11 cellular contexts compared by ENCODE assay signal in the genomic region with DNA sequence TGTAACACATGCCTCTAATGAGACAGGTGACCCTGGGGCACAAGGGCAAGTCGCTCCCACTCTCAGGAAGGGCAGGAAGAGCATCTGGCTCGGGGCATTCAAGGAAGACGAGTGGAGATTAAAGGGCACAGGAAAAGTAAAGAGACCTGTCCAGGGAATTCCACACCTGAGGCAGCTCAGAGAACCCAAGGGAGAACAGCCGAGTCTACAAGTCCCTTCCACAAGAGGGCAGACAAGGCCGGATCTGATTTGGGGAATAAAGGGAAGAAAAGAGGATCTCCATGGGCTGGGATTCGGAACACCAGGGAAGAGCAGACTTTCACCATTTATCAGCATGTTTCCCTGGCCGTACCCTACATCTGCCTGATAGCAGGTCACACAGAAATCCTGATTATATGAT. TPM values are rescaled to one million over a fixed set of nuclear protein-coding genes. Genes with fewer than 3 reads are reported as not detected.
DNase-seq lines count a peak whose midpoint lies in the region; ATAC-seq and TF ChIP-seq lines count a peak whose summit lies in the region.
"Had no signal": no experiment of that assay in that cellular context is flagged by ENCODE, and none has a peak within 500 bp of the region (broad histone marks: within the 10 kb centered on the region; RNA-seq: fewer than 3 reads in every experiment).

No MANE protein-coding gene starts in this region.

- H2AFZ ChIP-seq in SK-N-SH (ENCODE audit: low read depth) = no peak overlapping the region

- no peaks in the 10 kb centered on the region for H3K79me2 ChIP-seq in SK-N-SH (ENCODE audit: insufficient read depth)

- no peak for TF ChIP-seq EP300 in SK-N-SH (IDR thresholded peaks at IDR 0.05; ENCODE audit: borderline replicate concordance in 1 of 2, low read depth in 1 of 2, low read length in 1 of 2)

- CTCF ChIA-PET in activated naive CD4-positive, alpha-beta T cell treated with anti-CD3 and anti-CD28 coated beads, Interleukin-2, amount 10 ng/mL, durations not matched to agents 7 days and 5 days (lab: Charles Lee) = interaction anchor here (0.9 to 9.8 kb wide), 16 partner anchors 11 to 559 kb away, joined by 3 to 264 read pairs (median 4); a partner anchor contains a TSS
- CTCF ChIA-PET in SK-N-SH (lab: Yijun Ruan, JAX) = interaction anchor here (0.6 to 13.3 kb wide), 31 partner anchors 10 to 554 kb away, joined by 3 to 441 read pairs (median 6); a partner anchor contains a TSS

- DNase-seq in activated naive CD4-positive, alpha-beta T cell treated with anti-CD3 and anti-CD28 coated beads, Interleukin-2, amount 10 ng/mL, durations not matched to agents 7 days and 5 days = no peak
- no peak for DNase-seq in SK-N-SH
- no peak for DNase-seq in fibroblast of the aortic adventitia (ENCODE audit: low read depth)
- DNase-seq in upper lobe of right lung = no peak
- DNase-seq in glutamatergic neuron = no peak
- DNase-seq: activated B cell treated with CpG ODN at 0.5 μM for 24 hours; activated effector memory CD4-positive, alpha-beta T cell treated with Interleukin-2 at 50 U/mL for 16 hours; upper lobe of left lung had no signal

- peak; percentile 47 for TF ChIP-seq CTCF in SK-N-SH (IDR thresholded peaks at IDR 0.05)
- TF ChIP-seq CTCF in fibroblast of the aortic adventitia (IDR thresholded peaks at IDR 0.05; ENCODE audit: insufficient read depth, low read length) = peak; percentile 46
- TF ChIP-seq CTCF in upper lobe of right lung (IDR thresholded peaks at IDR 0.05) = peak; percentile 32
- no peak for TF ChIP-seq CTCF in glutamatergic neuron (IDR thresholded peaks at IDR 0.05; ENCODE audit: partially characterized antibody, unreplicated experiment)

- H3K27me3 Mint-ChIP-seq in activated naive CD4-positive, alpha-beta T cell treated with anti-CD3 and anti-CD28 coated beads, Interleukin-2, amount 50 U/mL, for 24 hours = no peaks in the 10 kb centered on the region
- no peaks in the 10 kb centered on the region for H3K27me3 Mint-ChIP-seq in activated naive CD4-positive, alpha-beta T cell treated with anti-CD3 and anti-CD28 coated beads, Interleukin-2, amount 10 ng/mL, durations not matched to agents 7 days and 5 days
- H3K27me3 Mint-ChIP-seq in stimulated activated memory B cell treated with anti-CD40 and anti-IgM and Interleukin-4, amounts not matched to agents 10 μg/mL and 1 μg/mL and 100 μg/mL, for 72 hours = no peaks in the 10 kb centered on the region
- H3K27me3 Mint-ChIP-seq in glutamatergic neuron (ENCODE audit: unreplicated experiment) = peaks cover 4% of the 10 kb centered on the region
- H3K27me3 Mint-ChIP-seq: activated B cell treated with CpG ODN at 0.5 μM for 24 hours had no signal

- peak; percentile 25 for TF ChIP-seq RAD21 in SK-N-SH (IDR thresholded peaks at IDR 0.05; ENCODE audit: low read length)

- H3K9me3 ChIP-seq in SK-N-SH (no peaks in the 10 kb centered on the region), upper lobe of right lung (no peaks in the 10 kb centered on the region)
- H3K9me3 ChIP-seq: upper lobe of left lung had no signal

- POLR2A ChIA-PET in SK-N-SH (lab: Yijun Ruan, JAX) = no interaction called here

- peaks cover 15% of the 10 kb centered on the region for H3K36me3 Mint-ChIP-seq in activated naive CD4-positive, alpha-beta T cell treated with anti-CD3 and anti-CD28 coated beads, Interleukin-2, amount 50 U/mL, for 24 hours
- H3K36me3 Mint-ChIP-seq in activated naive CD4-positive, alpha-beta T cell treated with anti-CD3 and anti-CD28 coated beads, Interleukin-2, amount 10 ng/mL, durations not matched to agents 7 days and 5 days = peaks cover 49% of the 10 kb centered on the region
- peaks cover 88% of the 10 kb centered on the region for H3K36me3 Mint-ChIP-seq in stimulated activated memory B cell treated with anti-CD40 and anti-IgM and Interleukin-4, amounts not matched to agents 10 μg/mL and 1 μg/mL and 100 μg/mL, for 72 hours
- H3K36me3 Mint-ChIP-seq in glutamatergic neuron (ENCODE audit: unreplicated experiment) = no peaks in the 10 kb centered on the region

- H3K27me3 ChIP-seq in SK-N-SH (ENCODE audit: insufficient read depth) (no peaks in the 10 kb centered on the region), upper lobe of right lung (no peaks in the 10 kb centered on the region)
- H3K27me3 ChIP-seq: upper lobe of left lung had no signal

- intact Hi-C loops in upper lobe of right lung (cut with DNase I) = no loop called here

- peak overlapping the region; percentile 20 for H3K27ac Mint-ChIP-seq in activated naive CD4-positive, alpha-beta T cell treated with anti-CD3 and anti-CD28 coated beads, Interleukin-2, amount 50 U/mL, for 24 hours
- no peak overlapping the region for H3K27ac Mint-ChIP-seq in activated naive CD4-positive, alpha-beta T cell treated with anti-CD3 and anti-CD28 coated beads, Interleukin-2, amount 10 ng/mL, durations not matched to agents 7 days and 5 days
- H3K27ac Mint-ChIP-seq in stimulated activated memory B cell treated with anti-CD40 and anti-IgM and Interleukin-4, amounts not matched to agents 10 μg/mL and 1 μg/mL and 100 μg/mL, for 72 hours = no peak overlapping the region
- no peak overlapping the region for H3K27ac Mint-ChIP-seq in glutamatergic neuron (ENCODE audit: unreplicated experiment)

- H3K9me3 Mint-ChIP-seq in activated naive CD4-positive, alpha-beta T cell treated with anti-CD3 and anti-CD28 coated beads, Interleukin-2, amount 50 U/mL, for 24 hours = no peaks in the 10 kb centered on the region
- H3K9me3 Mint-ChIP-seq in activated naive CD4-positive, alpha-beta T cell treated with anti-CD3 and anti-CD28 coated beads, Interleukin-2, amount 10 ng/mL, durations not matched to agents 7 days and 5 days = no peaks in the 10 kb centered on the region
- H3K9me3 Mint-ChIP-seq in stimulated activated memory B cell treated with anti-CD40 and anti-IgM and Interleukin-4, amounts not matched to agents 10 μg/mL and 1 μg/mL and 100 μg/mL, for 72 hours = no peaks in the 10 kb centered on the region
- H3K9me3 Mint-ChIP-seq in glutamatergic neuron (ENCODE audit: unreplicated experiment) = peaks cover 4% of the 10 kb centered on the region
- H3K9me3 Mint-ChIP-seq: activated B cell treated with CpG ODN at 0.5 μM for 24 hours had no signal

- H3K27ac ChIP-seq in SK-N-SH (ENCODE audit: low read depth in 2 of 2, low read length in 1 of 2) = no peak overlapping the region
- H3K27ac ChIP-seq in upper lobe of right lung = no peak overlapping the region

- H3K4me3 ChIP-seq in SK-N-SH (ENCODE audit: low read depth in 2 of 2, low read length in 1 of 2) (no peak overlapping the region), fibroblast of the aortic adventitia (ENCODE audit: low read depth, low read length) (no peak overlapping the region), upper lobe of right lung (no peak overlapping the region)
- H3K4me3 ChIP-seq: upper lobe of left lung had no signal

- no peak overlapping the region for H3K9ac ChIP-seq in SK-N-SH

- ATAC-seq in upper lobe of right lung (no peak), GM21367 (IDR thresholded peaks at IDR 0.05; ENCODE audit: unreplicated experiment) (no peak)
- no peak for ATAC-seq in stimulated activated memory B cell treated with anti-CD40 and anti-IgM and Interleukin-4, amounts not matched to agents 10 μg/mL and 1 μg/mL and 100 μg/mL, for 72 hours

- H3K4me2 ChIP-seq in SK-N-SH = no peak overlapping the region

- H3K9me2 ChIP-seq in SK-N-SH = no peaks in the 10 kb centered on the region

- no peaks in the 10 kb centered on the region for H3F3A ChIP-seq in SK-N-SH (replicated peaks; ENCODE audit: insufficient read depth)

- H3K36me3 ChIP-seq in SK-N-SH (replicated peaks in 1 of 2; ENCODE audit: control insufficient read depth in 1 of 2, insufficient read depth in 2 of 2, low read length in 1 of 2) = peaks cover 17 to 43% of the 10 kb centered on the region in 2 experiments
- peaks cover 91% of the 10 kb centered on the region for H3K36me3 ChIP-seq in upper lobe of right lung

- WGBS in SK-N-SH (ENCODE audit: low lambda C conversion rate) = 74% methylated on average over 7 of the region's 7 CpGs

- H3K4me1 ChIP-seq in SK-N-SH (ENCODE audit: control insufficient read depth in 1 of 2, insufficient read depth in 2 of 2, low read depth in 1 of 2, low read length in 1 of 2) = no peaks in the 10 kb centered on the region
- peaks cover 8% of the 10 kb centered on the region for H3K4me1 ChIP-seq in upper lobe of right lung

- no peaks in the 10 kb centered on the region for H4K20me1 ChIP-seq in SK-N-SH (ENCODE audit: insufficient read depth)

- H3K4me3 Mint-ChIP-seq in activated naive CD4-positive, alpha-beta T cell treated with anti-CD3 and anti-CD28 coated beads, Interleukin-2, amount 50 U/mL, for 24 hours = no peak overlapping the region
- no peak overlapping the region for H3K4me3 Mint-ChIP-seq in activated naive CD4-positive, alpha-beta T cell treated with anti-CD3 and anti-CD28 coated beads, Interleukin-2, amount 10 ng/mL, durations not matched to agents 7 days and 5 days
- H3K4me3 Mint-ChIP-seq in stimulated activated memory B cell treated with anti-CD40 and anti-IgM and Interleukin-4, amounts not matched to agents 10 μg/mL and 1 μg/mL and 100 μg/mL, for 72 hours = no peak overlapping the region
- no peak overlapping the region for H3K4me3 Mint-ChIP-seq in glutamatergic neuron (ENCODE audit: unreplicated experiment)
- H3K4me3 Mint-ChIP-seq: activated B cell treated with CpG ODN at 0.5 μM for 24 hours had no signal

- no peaks in the 10 kb centered on the region for H3K4me1 Mint-ChIP-seq in activated naive CD4-positive, alpha-beta T cell treated with anti-CD3 and anti-CD28 coated beads, Interleukin-2, amount 50 U/mL, for 24 hours
- H3K4me1 Mint-ChIP-seq in activated naive CD4-positive, alpha-beta T cell treated with anti-CD3 and anti-CD28 coated beads, Interleukin-2, amount 10 ng/mL, durations not matched to agents 7 days and 5 days = peaks cover 7% of the 10 kb centered on the region
- peaks cover 38% of the 10 kb centered on the region for H3K4me1 Mint-ChIP-seq in stimulated activated memory B cell treated with anti-CD40 and anti-IgM and Interleukin-4, amounts not matched to agents 10 μg/mL and 1 μg/mL and 100 μg/mL, for 72 hours
- H3K4me1 Mint-ChIP-seq in glutamatergic neuron (ENCODE audit: low read depth, unreplicated experiment) = no peaks in the 10 kb centered on the region

TF ChIP-seq in SK-N-SH, 30 proteins besides CTCF, POLR2A, EP300 and RAD21 (continues in another document):
- TF ChIP-seq RXRA (IDR thresholded peaks at IDR 0.05; ENCODE audit: borderline replicate concordance, low read depth) (no peak), POLR2AphosphoS5 (IDR thresholded peaks at IDR 0.05; ENCODE audit: low read depth, low read length) (no peak), YY1 (IDR thresholded peaks at IDR 0.05; ENCODE audit: low read depth) (no peak)

RNA-seq across cellular contexts. Expression of a gene that starts 28.1 kb away (rescaled TPM):
- polyA plus RNA-seq in SK-N-SH (2012; rRNA removed) = 3.2 and 3.8 TPM in 2 replicates
- 2.9 and 3.5 TPM in 2 replicates for polyA plus RNA-seq in SK-N-SH (2012; cell fraction: cytosol; rRNA removed)
- 0.77 and 1.1 TPM in 2 replicates for polyA plus RNA-seq in SK-N-SH (2012; cell fraction: nucleus; rRNA removed)
- total RNA-seq in fibroblast of the aortic adventitia (ENCODE audit: low replicate concordance) (11.3 and 53.1 TPM in 2 replicates), upper lobe of right lung (1,259 TPM), glutamatergic neuron (ENCODE audit: unreplicated experiment) (20.4 TPM)

RNA-seq across cellular contexts. Expression of a gene that starts 32.3 kb away (rescaled TPM):
- 39.4 and 46.2 TPM in 2 replicates for polyA plus RNA-seq in SK-N-SH (2012; rRNA removed)
- polyA plus RNA-seq in SK-N-SH (2012; cell fraction: cytosol; rRNA removed) = 33.3 and 41.5 TPM in 2 replicates
- 36.6 and 41.8 TPM in 2 replicates for polyA plus RNA-seq in SK-N-SH (2012; cell fraction: nucleus; rRNA removed)
- total RNA-seq in fibroblast of the aortic adventitia (ENCODE audit: low replicate concordance) (33.7 and 42.9 TPM in 2 replicates), upper lobe of right lung (120 TPM), glutamatergic neuron (ENCODE audit: unreplicated experiment) (34.1 TPM)

Comparison
In these comparisons a context has a peak if more than half of its experiments do, and no peak if none do; other contexts are left out.
1. RNA of a gene that starts 28.1 kb away (total RNA-seq): 1,259 TPM in upper lobe of right lung (single experiment); 20.4 TPM in glutamatergic neuron (single experiment) and 11.3 to 53.1 TPM in fibroblast of the aortic adventitia; every median in the first group is over 10 times any median in the second.